ENCODE assay signal across 1 cellular context in the genomic region with DNA sequence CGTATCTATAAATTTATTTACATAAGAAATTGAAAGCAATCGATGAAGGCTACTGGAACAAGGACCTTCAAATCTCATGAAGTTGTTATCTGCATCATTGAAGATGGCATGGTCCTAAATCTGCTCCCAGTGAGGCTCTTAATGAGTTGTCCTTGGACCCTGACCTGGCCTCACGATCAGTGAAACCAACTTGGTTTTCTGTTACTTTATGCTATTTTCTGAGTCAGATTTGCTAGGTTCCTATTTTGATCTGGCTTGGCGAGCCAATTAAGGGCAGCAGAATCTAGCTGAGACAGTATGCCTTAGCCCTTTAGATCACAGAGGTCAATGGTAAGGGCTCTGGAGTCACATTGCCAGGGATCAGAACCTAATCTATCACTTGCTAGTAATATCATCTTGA.
TF ChIP-seq lines count a peak whose summit lies in the region.

No MANE protein-coding gene starts in this region.

TF ChIP-seq in HepG2, 621 proteins besides CTCF, POLR2A, EP300 and RAD21 (continued from another document and continues in another):
- TF ChIP-seq ZNF180 (CRISPR knock-in tag; IDR thresholded peaks at IDR 0.05; ENCODE audit: borderline replicate concordance, low read depth) (no peak), PHF20 (CRISPR knock-in tag; IDR thresholded peaks at IDR 0.05) (no peak), ZNF224 (CRISPR knock-in tag; IDR thresholded peaks at IDR 0.05) (no peak), ADNP (CRISPR knock-in tag; IDR thresholded peaks at IDR 0.05) (no peak), ZNF839 (CRISPR knock-in tag; IDR thresholded peaks at IDR 0.05; ENCODE audit: borderline replicate concordance) (no peak), ZNF556 (CRISPR knock-in tag; IDR thresholded peaks at IDR 0.05; ENCODE audit: borderline replicate concordance) (no peak), ZNF570 (CRISPR knock-in tag; IDR thresholded peaks at IDR 0.05; ENCODE audit: borderline replicate concordance) (no peak), U2AF1 (optimal IDR thresholded peaks at IDR 0.05; ENCODE audit: low read depth, low read length) (no peak), RELA (CRISPR knock-in tag; IDR thresholded peaks at IDR 0.05) (no peak), CREM (IDR thresholded peaks at IDR 0.05) (no peak), CREM (CRISPR knock-in tag; IDR thresholded peaks at IDR 0.05) (no peak), EEA1 (CRISPR knock-in tag; IDR thresholded peaks at IDR 0.05; ENCODE audit: borderline replicate concordance) (no peak), SPEN (CRISPR knock-in tag; IDR thresholded peaks at IDR 0.05; ENCODE audit: low read depth) (no peak)
- TF ChIP-seq, protein P1, sequence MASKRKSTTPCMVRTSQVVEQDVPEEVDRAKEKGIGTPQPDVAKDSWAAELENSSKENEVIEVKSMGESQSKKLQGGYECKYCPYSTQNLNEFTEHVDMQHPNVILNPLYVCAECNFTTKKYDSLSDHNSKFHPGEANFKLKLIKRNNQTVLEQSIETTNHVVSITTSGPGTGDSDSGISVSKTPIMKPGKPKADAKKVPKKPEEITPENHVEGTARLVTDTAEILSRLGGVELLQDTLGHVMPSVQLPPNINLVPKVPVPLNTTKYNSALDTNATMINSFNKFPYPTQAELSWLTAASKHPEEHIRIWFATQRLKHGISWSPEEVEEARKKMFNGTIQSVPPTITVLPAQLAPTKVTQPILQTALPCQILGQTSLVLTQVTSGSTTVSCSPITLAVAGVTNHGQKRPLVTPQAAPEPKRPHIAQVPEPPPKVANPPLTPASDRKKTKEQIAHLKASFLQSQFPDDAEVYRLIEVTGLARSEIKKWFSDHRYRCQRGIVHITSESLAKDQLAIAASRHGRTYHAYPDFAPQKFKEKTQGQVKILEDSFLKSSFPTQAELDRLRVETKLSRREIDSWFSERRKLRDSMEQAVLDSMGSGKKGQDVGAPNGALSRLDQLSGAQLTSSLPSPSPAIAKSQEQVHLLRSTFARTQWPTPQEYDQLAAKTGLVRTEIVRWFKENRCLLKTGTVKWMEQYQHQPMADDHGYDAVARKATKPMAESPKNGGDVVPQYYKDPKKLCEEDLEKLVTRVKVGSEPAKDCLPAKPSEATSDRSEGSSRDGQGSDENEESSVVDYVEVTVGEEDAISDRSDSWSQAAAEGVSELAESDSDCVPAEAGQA (IDR thresholded peaks at IDR 0.05; ENCODE audit: low read depth) = no peak
- TF ChIP-seq, protein P1 (CRISPR knock-in tag; IDR thresholded peaks at IDR 0.05; ENCODE audit: borderline replicate concordance) = no peak
- TF ChIP-seq, protein P2, sequence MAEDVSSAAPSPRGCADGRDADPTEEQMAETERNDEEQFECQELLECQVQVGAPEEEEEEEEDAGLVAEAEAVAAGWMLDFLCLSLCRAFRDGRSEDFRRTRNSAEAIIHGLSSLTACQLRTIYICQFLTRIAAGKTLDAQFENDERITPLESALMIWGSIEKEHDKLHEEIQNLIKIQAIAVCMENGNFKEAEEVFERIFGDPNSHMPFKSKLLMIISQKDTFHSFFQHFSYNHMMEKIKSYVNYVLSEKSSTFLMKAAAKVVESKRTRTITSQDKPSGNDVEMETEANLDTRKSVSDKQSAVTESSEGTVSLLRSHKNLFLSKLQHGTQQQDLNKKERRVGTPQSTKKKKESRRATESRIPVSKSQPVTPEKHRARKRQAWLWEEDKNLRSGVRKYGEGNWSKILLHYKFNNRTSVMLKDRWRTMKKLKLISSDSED (CRISPR knock-in tag; IDR thresholded peaks at IDR 0.05) = no peak
- TF ChIP-seq, protein P3, sequence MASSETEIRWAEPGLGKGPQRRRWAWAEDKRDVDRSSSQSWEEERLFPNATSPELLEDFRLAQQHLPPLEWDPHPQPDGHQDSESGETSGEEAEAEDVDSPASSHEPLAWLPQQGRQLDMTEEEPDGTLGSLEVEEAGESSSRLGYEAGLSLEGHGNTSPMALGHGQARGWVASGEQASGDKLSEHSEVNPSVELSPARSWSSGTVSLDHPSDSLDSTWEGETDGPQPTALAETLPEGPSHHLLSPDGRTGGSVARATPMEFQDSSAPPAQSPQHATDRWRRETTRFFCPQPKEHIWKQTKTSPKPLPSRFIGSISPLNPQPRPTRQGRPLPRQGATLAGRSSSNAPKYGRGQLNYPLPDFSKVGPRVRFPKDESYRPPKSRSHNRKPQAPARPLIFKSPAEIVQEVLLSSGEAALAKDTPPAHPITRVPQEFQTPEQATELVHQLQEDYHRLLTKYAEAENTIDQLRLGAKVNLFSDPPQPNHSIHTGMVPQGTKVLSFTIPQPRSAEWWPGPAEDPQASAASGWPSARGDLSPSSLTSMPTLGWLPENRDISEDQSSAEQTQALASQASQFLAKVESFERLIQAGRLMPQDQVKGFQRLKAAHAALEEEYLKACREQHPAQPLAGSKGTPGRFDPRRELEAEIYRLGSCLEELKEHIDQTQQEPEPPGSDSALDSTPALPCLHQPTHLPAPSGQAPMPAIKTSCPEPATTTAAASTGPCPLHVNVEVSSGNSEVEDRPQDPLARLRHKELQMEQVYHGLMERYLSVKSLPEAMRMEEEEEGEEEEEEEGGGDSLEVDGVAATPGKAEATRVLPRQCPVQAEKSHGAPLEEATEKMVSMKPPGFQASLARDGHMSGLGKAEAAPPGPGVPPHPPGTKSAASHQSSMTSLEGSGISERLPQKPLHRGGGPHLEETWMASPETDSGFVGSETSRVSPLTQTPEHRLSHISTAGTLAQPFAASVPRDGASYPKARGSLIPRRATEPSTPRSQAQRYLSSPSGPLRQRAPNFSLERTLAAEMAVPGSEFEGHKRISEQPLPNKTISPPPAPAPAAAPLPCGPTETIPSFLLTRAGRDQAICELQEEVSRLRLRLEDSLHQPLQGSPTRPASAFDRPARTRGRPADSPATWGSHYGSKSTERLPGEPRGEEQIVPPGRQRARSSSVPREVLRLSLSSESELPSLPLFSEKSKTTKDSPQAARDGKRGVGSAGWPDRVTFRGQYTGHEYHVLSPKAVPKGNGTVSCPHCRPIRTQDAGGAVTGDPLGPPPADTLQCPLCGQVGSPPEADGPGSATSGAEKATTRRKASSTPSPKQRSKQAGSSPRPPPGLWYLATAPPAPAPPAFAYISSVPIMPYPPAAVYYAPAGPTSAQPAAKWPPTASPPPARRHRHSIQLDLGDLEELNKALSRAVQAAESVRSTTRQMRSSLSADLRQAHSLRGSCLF (CRISPR knock-in tag; IDR thresholded peaks at IDR 0.05; ENCODE audit: borderline replicate concordance) = no peak
- TF ChIP-seq, protein P4, sequence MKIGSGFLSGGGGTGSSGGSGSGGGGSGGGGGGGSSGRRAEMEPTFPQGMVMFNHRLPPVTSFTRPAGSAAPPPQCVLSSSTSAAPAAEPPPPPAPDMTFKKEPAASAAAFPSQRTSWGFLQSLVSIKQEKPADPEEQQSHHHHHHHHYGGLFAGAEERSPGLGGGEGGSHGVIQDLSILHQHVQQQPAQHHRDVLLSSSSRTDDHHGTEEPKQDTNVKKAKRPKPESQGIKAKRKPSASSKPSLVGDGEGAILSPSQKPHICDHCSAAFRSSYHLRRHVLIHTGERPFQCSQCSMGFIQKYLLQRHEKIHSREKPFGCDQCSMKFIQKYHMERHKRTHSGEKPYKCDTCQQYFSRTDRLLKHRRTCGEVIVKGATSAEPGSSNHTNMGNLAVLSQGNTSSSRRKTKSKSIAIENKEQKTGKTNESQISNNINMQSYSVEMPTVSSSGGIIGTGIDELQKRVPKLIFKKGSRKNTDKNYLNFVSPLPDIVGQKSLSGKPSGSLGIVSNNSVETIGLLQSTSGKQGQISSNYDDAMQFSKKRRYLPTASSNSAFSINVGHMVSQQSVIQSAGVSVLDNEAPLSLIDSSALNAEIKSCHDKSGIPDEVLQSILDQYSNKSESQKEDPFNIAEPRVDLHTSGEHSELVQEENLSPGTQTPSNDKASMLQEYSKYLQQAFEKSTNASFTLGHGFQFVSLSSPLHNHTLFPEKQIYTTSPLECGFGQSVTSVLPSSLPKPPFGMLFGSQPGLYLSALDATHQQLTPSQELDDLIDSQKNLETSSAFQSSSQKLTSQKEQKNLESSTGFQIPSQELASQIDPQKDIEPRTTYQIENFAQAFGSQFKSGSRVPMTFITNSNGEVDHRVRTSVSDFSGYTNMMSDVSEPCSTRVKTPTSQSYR (CRISPR knock-in tag; IDR thresholded peaks at IDR 0.05; ENCODE audit: borderline replicate concordance) = no peak
- TF ChIP-seq, protein P5, sequence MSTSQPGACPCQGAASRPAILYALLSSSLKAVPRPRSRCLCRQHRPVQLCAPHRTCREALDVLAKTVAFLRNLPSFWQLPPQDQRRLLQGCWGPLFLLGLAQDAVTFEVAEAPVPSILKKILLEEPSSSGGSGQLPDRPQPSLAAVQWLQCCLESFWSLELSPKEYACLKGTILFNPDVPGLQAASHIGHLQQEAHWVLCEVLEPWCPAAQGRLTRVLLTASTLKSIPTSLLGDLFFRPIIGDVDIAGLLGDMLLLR (CRISPR knock-in tag; IDR thresholded peaks at IDR 0.05) = no peak
- TF ChIP-seq, protein P6, sequence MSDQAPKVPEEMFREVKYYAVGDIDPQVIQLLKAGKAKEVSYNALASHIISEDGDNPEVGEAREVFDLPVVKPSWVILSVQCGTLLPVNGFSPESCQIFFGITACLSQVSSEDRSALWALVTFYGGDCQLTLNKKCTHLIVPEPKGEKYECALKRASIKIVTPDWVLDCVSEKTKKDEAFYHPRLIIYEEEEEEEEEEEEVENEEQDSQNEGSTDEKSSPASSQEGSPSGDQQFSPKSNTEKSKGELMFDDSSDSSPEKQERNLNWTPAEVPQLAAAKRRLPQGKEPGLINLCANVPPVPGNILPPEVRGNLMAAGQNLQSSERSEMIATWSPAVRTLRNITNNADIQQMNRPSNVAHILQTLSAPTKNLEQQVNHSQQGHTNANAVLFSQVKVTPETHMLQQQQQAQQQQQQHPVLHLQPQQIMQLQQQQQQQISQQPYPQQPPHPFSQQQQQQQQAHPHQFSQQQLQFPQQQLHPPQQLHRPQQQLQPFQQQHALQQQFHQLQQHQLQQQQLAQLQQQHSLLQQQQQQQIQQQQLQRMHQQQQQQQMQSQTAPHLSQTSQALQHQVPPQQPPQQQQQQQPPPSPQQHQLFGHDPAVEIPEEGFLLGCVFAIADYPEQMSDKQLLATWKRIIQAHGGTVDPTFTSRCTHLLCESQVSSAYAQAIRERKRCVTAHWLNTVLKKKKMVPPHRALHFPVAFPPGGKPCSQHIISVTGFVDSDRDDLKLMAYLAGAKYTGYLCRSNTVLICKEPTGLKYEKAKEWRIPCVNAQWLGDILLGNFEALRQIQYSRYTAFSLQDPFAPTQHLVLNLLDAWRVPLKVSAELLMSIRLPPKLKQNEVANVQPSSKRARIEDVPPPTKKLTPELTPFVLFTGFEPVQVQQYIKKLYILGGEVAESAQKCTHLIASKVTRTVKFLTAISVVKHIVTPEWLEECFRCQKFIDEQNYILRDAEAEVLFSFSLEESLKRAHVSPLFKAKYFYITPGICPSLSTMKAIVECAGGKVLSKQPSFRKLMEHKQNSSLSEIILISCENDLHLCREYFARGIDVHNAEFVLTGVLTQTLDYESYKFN (CRISPR knock-in tag; conservative IDR thresholded peaks at IDR 0.05) = no peak
- TF ChIP-seq, protein P7, sequence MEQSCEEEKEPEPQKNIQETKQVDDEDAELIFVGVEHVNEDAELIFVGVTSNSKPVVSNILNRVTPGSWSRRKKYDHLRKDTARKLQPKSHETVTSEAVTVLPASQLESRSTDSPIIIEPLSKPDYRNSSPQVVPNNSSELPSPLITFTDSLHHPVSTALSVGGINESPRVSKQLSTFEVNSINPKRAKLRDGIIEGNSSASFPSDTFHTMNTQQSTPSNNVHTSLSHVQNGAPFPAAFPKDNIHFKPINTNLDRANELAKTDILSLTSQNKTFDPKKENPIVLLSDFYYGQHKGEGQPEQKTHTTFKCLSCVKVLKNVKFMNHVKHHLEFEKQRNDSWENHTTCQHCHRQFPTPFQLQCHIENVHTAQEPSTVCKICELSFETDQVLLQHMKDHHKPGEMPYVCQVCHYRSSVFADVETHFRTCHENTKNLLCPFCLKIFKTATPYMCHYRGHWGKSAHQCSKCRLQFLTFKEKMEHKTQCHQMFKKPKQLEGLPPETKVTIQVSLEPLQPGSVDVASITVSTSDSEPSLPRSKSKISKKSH (CRISPR knock-in tag; IDR thresholded peaks at IDR 0.05; ENCODE audit: borderline replicate concordance) = no peak
- TF ChIP-seq, protein P8, sequence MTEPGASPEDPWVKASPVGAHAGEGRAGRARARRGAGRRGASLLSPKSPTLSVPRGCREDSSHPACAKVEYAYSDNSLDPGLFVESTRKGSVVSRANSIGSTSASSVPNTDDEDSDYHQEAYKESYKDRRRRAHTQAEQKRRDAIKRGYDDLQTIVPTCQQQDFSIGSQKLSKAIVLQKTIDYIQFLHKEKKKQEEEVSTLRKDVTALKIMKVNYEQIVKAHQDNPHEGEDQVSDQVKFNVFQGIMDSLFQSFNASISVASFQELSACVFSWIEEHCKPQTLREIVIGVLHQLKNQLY (CRISPR knock-in tag; IDR thresholded peaks at IDR 0.05) = no peak
